34 cellular contexts compared by ENCODE assay signal in the genomic region with DNA sequence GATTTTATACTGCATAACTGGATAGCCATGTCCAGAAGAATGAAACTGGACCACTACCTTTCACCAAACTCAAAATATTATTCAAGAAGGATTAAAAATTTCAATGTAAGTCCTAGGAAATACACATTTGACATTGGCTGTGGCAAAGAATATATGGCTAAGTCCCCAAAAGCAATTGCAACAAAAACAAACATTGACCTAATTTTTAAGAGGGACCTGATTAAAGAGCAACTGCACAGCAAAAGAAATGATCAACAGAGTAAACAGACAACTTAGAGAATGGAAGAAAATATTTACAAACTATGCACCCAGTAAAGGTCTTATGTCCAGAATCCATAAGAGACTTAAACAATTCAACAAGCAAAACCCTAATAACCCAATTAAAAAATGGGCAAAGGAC.
"Had no signal": no experiment of that assay in that cellular context is flagged by ENCODE, and none has a peak within 500 bp of the region (broad histone marks: within the 10 kb centered on the region; RNA-seq: fewer than 3 reads in every experiment).

No MANE protein-coding gene starts in this region.

- H3K4me3 ChIP-seq: adrenal gland, ascending aorta, body of pancreas, breast epithelium, cardiac muscle cell had no signal

- ATAC-seq: activated naive CD4-positive, alpha-beta T cell treated with anti-CD3 and anti-CD28 coated beads, Interleukin-2, amount 50 U/mL, for 72 hours; activated naive CD8-positive, alpha-beta T cell treated with anti-CD3 and anti-CD28 coated beads, Interleukin-2, amount 50 U/mL, for 24 hours; activated T-cell treated with anti-CD3 and anti-CD28 coated beads, Interleukin-2, amount 50 U/mL, for 4 hours; activated T-cell treated with anti-CD3 and anti-CD28 coated beads, Interleukin-2, amount 50 U/mL, for 72 hours; activated T-helper 17 cell treated with anti-CD3 and anti-CD28 coated beads, Interleukin-2, amount 50 U/mL, for 72 hours; body of pancreas had no signal

- H3K27ac ChIP-seq: adrenal gland, ascending aorta, body of pancreas, brain microvascular endothelial cell, breast epithelium, cardiac muscle cell had no signal

- H3K36me3 ChIP-seq: adrenal gland, ascending aorta, brain microvascular endothelial cell, breast epithelium, cardiac muscle cell had no signal

- DNase-seq: activated effector memory CD4-positive, alpha-beta T cell treated with anti-CD3 and anti-CD28 coated beads, Interleukin-2, amount 50 U/mL, for 16 hours; activated effector memory CD4-positive, alpha-beta T cell treated with Interleukin-2 at 50 U/mL for 16 hours; activated gamma-delta T cell; activated gamma-delta T cell treated with Interleukin-2 at 50 U/mL for 16 hours; activated naive CD4-positive, alpha-beta T cell; activated naive CD4-positive, alpha-beta T cell treated with anti-CD3 and anti-CD28 coated beads for 36 hours; activated naive CD4-positive, alpha-beta T cell treated with anti-CD3 and anti-CD28 coated beads, Interleukin-2, amount 10 ng/mL, durations not matched to agents 7 days and 5 days; activated naive CD4-positive, alpha-beta T cell treated with anti-CD3 and anti-CD28 coated beads, Interleukin-2, amount 50 U/mL, for 16 hours; activated naive CD4-positive, alpha-beta T cell treated with Interleukin-2 at 50 U/mL for 16 hours; activated naive CD8-positive, alpha-beta T cell treated with anti-CD3 and anti-CD28 coated beads for 36 hours; activated naive CD8-positive, alpha-beta T cell treated with anti-CD3 and anti-CD28 coated beads, Interleukin-2, amount 10 ng/mL, durations not matched to agents 7 days and 5 days; activated naive CD8-positive, alpha-beta T cell treated with anti-CD3 and anti-CD28 coated beads, Interleukin-2, amount 50 U/mL, for 24 hours; activated T-cell treated with anti-CD3 and anti-CD28 coated beads, Interleukin-2, amount 50 U/mL, for 1 hour; activated T-cell treated with anti-CD3 and anti-CD28 coated beads, Interleukin-2, amount 50 U/mL, for 24 hours; activated T-cell treated with anti-CD3 and anti-CD28 coated beads, Interleukin-2, amount 50 U/mL, for 4 hours; activated T-cell treated with anti-CD3 and anti-CD28 coated beads, Interleukin-2, amount 50 U/mL, for 48 hours; activated T-cell treated with anti-CD3 and anti-CD28 coated beads, Interleukin-2, amount 50 U/mL, for 72 hours; adrenal gland; amniotic stem cell; amygdala; anterior cingulate cortex; aorta; body of pancreas; brain microvascular endothelial cell; caudate nucleus; central memory CD4-positive, alpha-beta T cell; cerebellar nuclear complex had no signal

- H3K4me1 ChIP-seq: adrenal gland, ascending aorta, body of pancreas, breast epithelium had no signal

- H3K27me3 ChIP-seq: adrenal gland, ascending aorta, body of pancreas, brain microvascular endothelial cell, breast epithelium, cardiac muscle cell had no signal

- H3K9me3 ChIP-seq: adrenal gland, ascending aorta, body of pancreas, breast epithelium had no signal

- FAIRE-seq: astrocyte, bronchial epithelial cell had no signal
